In the genomic region with DNA sequence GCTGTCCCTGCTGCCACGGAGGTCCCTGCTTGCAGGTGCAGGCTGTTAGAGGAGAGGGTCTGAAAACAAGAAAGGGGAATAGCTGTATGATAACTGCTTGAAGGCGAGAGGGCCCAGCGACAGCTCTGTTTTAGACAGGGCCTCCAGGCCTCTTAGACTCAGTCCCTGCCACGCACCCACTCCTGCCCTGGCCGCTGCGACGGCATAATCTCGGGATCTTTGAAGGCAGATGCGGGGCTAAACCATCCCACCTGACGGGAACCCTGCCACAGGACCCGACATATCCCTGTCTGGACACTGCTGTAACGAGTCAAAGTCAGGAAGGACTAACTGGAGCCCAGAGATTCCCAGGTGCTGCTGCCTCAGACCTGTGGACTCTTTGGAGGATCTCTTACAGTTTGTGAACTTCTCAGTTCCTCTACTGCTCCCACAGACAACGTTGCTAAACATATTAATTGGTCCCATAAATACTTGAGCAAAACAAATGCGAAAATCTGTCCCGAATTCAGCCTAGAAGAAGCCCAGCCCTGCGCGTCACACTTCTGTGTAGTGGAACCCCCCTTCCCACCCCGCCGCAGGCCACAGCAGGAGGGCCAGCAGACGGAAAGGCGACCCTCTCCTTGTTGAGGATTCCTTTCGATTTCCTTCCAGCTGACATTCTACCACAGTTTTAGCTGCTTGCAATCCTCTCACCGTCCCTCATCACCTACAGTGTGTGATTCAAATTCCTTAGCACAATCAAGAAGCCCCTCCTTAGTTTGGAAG, we compare ENCODE assay signal across 8 cellular contexts. TPM values are rescaled to one million over a fixed set of nuclear protein-coding genes. Genes with fewer than 3 reads are reported as not detected.
A peak's percentile ranks its signal among the peaks of the same experiment; 100 is the strongest.
DNase-seq lines count a peak whose midpoint lies in the region; TF ChIP-seq lines count a peak whose summit lies in the region.

No MANE protein-coding gene starts in this region.

- H3K27ac ChIP-seq in GM23248 = peak overlapping the region; percentile 96
- H3K27ac ChIP-seq in ectodermal cell (ENCODE audit: insufficient read depth, low read depth, low read length, poor library complexity, severe bottlenecking) = peak overlapping the region; percentile 88

- no peak for TF ChIP-seq POLR2A in NB4 (IDR thresholded peaks at IDR 0.05; ENCODE audit: extremely low read depth, insufficient read length)

- H2AFZ ChIP-seq in GM23248 = peak overlapping the region; percentile 74

- H3F3A ChIP-seq in GM23248 (ENCODE audit: insufficient read depth) = peaks cover 20% of the 10 kb centered on the region

- peaks cover 89% of the 10 kb centered on the region for H3K79me2 ChIP-seq in GM23248 (ENCODE audit: insufficient read depth)

- H3K9me3 ChIP-seq in ES-I3 (ENCODE audit: control insufficient read depth, insufficient read depth, low read length) (no peaks in the 10 kb centered on the region), GM23248 (ENCODE audit: low read depth) (no peaks in the 10 kb centered on the region), ectodermal cell (ENCODE audit: control insufficient read depth, low read length) (no peaks in the 10 kb centered on the region), mononuclear cell (ENCODE audit: low read depth, low read length) (no peaks in the 10 kb centered on the region)

- no peaks in the 10 kb centered on the region for H3K9me2 ChIP-seq in GM23248 (ENCODE audit: insufficient read depth)

- DNase-seq in GM23248 = peak; percentile 69
- peak; percentile 47 for DNase-seq in NB4 (ENCODE audit: low read depth)
- no peak for DNase-seq in NCI-H1436 treated with DMSO at 0.1 percent for 48 hours (lab: John Stamatoyannopoulos, UW)
- no peak for DNase-seq in COR-L47 (lab: John Stamatoyannopoulos, UW)
- no peak for DNase-seq in cerebellar cortex (ENCODE audit: low spot score)

- H3K9ac ChIP-seq in ES-I3 (ENCODE audit: low read depth, low read length) (peak overlapping the region; percentile 74), GM23248 (peak overlapping the region; percentile 98)

- peak overlapping the region; percentile 96 for H3K4me3 ChIP-seq in GM23248
- H3K4me3 ChIP-seq in NB4 (ENCODE audit: low read depth, low read length) = peak overlapping the region; percentile 89
- H3K4me3 ChIP-seq in ectodermal cell (ENCODE audit: insufficient read depth, low read depth, low read length) = peak overlapping the region; percentile 100
- H3K4me3 ChIP-seq in mononuclear cell (ENCODE audit: low read length) = peak overlapping the region; percentile 88

- TF ChIP-seq CTCF in NB4 (IDR thresholded peaks at IDR 0.05; ENCODE audit: low read depth, low read length) = no peak

- peaks cover 5% of the 10 kb centered on the region; the same call in 1 of the 2 replicates for H4K20me1 ChIP-seq in GM23248 (ENCODE audit: insufficient read depth)

- H3K4me2 ChIP-seq in GM23248 (ENCODE audit: unreplicated experiment) = peak overlapping the region; percentile 92

- H3K4me1 ChIP-seq in ES-I3 (ENCODE audit: insufficient read depth, low read length) = peaks cover 11% of the 10 kb centered on the region
- peaks cover 24% of the 10 kb centered on the region for H3K4me1 ChIP-seq in GM23248 (ENCODE audit: insufficient read depth)
- H3K4me1 ChIP-seq in ectodermal cell (ENCODE audit: control insufficient read depth, insufficient read depth, low read length) = peaks cover 13% of the 10 kb centered on the region
- peaks cover 64% of the 10 kb centered on the region for H3K4me1 ChIP-seq in mononuclear cell (ENCODE audit: insufficient read depth, low read length)

- H3K27me3 ChIP-seq in GM23248 (replicated peaks; ENCODE audit: insufficient read depth) = no peaks in the 10 kb centered on the region
- no peaks in the 10 kb centered on the region for H3K27me3 ChIP-seq in ectodermal cell (ENCODE audit: control insufficient read depth, insufficient read depth, low read length, poor library complexity, severe bottlenecking)
- H3K27me3 ChIP-seq in mononuclear cell (ENCODE audit: insufficient read depth, low read length) = no peaks in the 10 kb centered on the region

- 5 to 7% methylated on average over 23 of the region's 23 CpGs for WGBS in GM23248 (ENCODE audit: low coverage in 1 of 2, low lambda C conversion rate in 2 of 2, missing lambda C conversion rate in 2 of 2), 2 experiments
- WGBS in ectodermal cell, 2 experiments = 5 to 6% methylated on average over 23 of the region's 23 CpGs

- in situ Hi-C loops in GM23248 (cut with MboI) = no loop called here

- H3K36me3 ChIP-seq in ES-I3 (ENCODE audit: insufficient read depth, low read length) (peaks cover 7% of the 10 kb centered on the region; the same call in 1 of the 2 replicates), GM23248 (ENCODE audit: low read depth) (no peaks in the 10 kb centered on the region; the same call in 1 of the 2 replicates), ectodermal cell (ENCODE audit: control insufficient read depth, insufficient read depth, low read length) (no peaks in the 10 kb centered on the region)

RNA-seq across cellular contexts. Expression of gene TMEM11, which starts 1.0 kb away (rescaled TPM):
- 18.2 and 29.4 TPM in 2 replicates for total RNA-seq in GM23248 (2014; rRNA removed; shearing (Covaris generic))
- polyA plus RNA-seq in GM23248 (2016; fragmentation: Nextera tagmentation; extraction: Ambion mirVana) = 66.5 and 66.9 TPM in 2 replicates
- polyA plus RNA-seq in ectodermal cell (2013, experiment 1 of 4) = 29.5 TPM
- 23.5 TPM for polyA plus RNA-seq in ectodermal cell (2013, experiment 2 of 4)
- 26.1 TPM for polyA plus RNA-seq in ectodermal cell (2013, experiment 3 of 4)
- polyA plus RNA-seq in ectodermal cell (2013, experiment 4 of 4) = 27.8 TPM
- total RNA-seq in mononuclear cell = 15.8 TPM

RNA-seq across cellular contexts. Expression of gene NATD1, which starts 38.3 kb away (rescaled TPM):
- total RNA-seq in GM23248 (2014; rRNA removed; shearing (Covaris generic)) = 5.0 and 9.6 TPM in 2 replicates
- 3.6 and 4.0 TPM in 2 replicates for polyA plus RNA-seq in GM23248 (2016; fragmentation: Nextera tagmentation; extraction: Ambion mirVana)
- 14.9 TPM for polyA plus RNA-seq in ectodermal cell (2013, experiment 1 of 4)
- polyA plus RNA-seq in ectodermal cell (2013, experiment 2 of 4) = 16.3 TPM
- 12.5 TPM for polyA plus RNA-seq in ectodermal cell (2013, experiment 3 of 4)
- polyA plus RNA-seq in ectodermal cell (2013, experiment 4 of 4) = 14.1 TPM
- total RNA-seq in mononuclear cell = 3.3 TPM

Comparison
In these comparisons a context has a peak if more than half of its experiments do, and no peak if none do; other contexts are left out.
1. DNase-seq: peak in GM23248 (single experiment) and NB4 (single experiment); none in NCI-H1436 treated with DMSO at 0.1 percent for 48 hours (single experiment), COR-L47 (single experiment) and cerebellar cortex (single experiment).
2. Peak in every context shown above with its lines, with median percentiles within 50 percentile points of each other: H3K4me3 ChIP-seq.